ENCODE assay signal across 25 cellular contexts in genomic region chr10:2970190-2970823, GRCh38.
"Had no signal": no experiment of that assay in that cellular context is flagged by ENCODE, and none has a peak within 500 bp of the region (broad histone marks: within the 10 kb centered on the region; RNA-seq: fewer than 3 reads in every experiment).

No MANE protein-coding gene starts in this region.

- H3K9me3 ChIP-seq: body of pancreas, colonic mucosa, gastrocnemius medialis, mucosa of descending colon, neutrophil, ovary, psoas muscle, sigmoid colon, stomach, tibial nerve had no signal

- H3K27ac ChIP-seq: body of pancreas, colonic mucosa, gastrocnemius medialis, neutrophil, ovary, psoas muscle, sigmoid colon, stomach, tibial nerve had no signal

- ATAC-seq: activated CD8-positive, alpha-beta T cell treated with anti-CD3 and anti-CD28 coated beads for 36 hours; body of pancreas; gastrocnemius medialis; left cardiac atrium; left ventricle myocardium superior; mucosa of descending colon; psoas muscle had no signal

- H3K36me3 ChIP-seq: colonic mucosa, gastrocnemius medialis, neutrophil, ovary, sigmoid colon, stomach, tibial nerve had no signal

- H3K27me3 ChIP-seq: body of pancreas, colonic mucosa, neutrophil, ovary, stomach, tibial nerve had no signal

- H3K4me1 ChIP-seq: body of pancreas, colonic mucosa, gastrocnemius medialis, psoas muscle, sigmoid colon, stomach, tibial nerve had no signal

- DNase-seq: activated CD4-positive, alpha-beta T cell treated with anti-CD3 and anti-CD28 coated beads for 1 hour; activated CD4-positive, alpha-beta T cell treated with anti-CD3 and anti-CD28 coated beads, Interleukin-2, amount 50 U/mL, for 1 hour; activated CD8-positive, alpha-beta T cell treated with anti-CD3 and anti-CD28 coated beads for 36 hours; activated naive CD4-positive, alpha-beta T cell treated with Interleukin-2 at 50 U/mL for 16 hours; activated T-cell treated with anti-CD3 and anti-CD28 coated beads, Interleukin-2, amount 50 U/mL, for 48 hours; aorta; body of pancreas; colonic mucosa; effector CD8-positive, alpha-beta T cell; gastrocnemius medialis; glutamatergic neuron; islet precursor cell; left cardiac atrium; left ventricle myocardium superior; mucosa of descending colon; ovary; psoas muscle; sigmoid colon; stimulated activated CD4-positive, alpha-beta T cell treated with anti-CD3 and anti-CD28 coated beads, Interleukin-15, amount 100 ng/mL, for 24 hours; stimulated activated CD4-positive, alpha-beta T cell treated with anti-CD3 and anti-CD28 coated beads, Interleukin-2, amount 100 ng/mL, for 24 hours; stimulated activated naive B cell treated with anti-CD40 and anti-IgM and Interleukin-4, amounts not matched to agents 10 μg/mL and 1 μg/mL and 100 μg/mL, for 72 hours; stomach; T1000 had no signal

- H3K4me3 ChIP-seq: body of pancreas, colonic mucosa, gastrocnemius medialis, mucosa of descending colon, ovary, psoas muscle, sigmoid colon, stomach, tibial nerve had no signal
